Comparison of ENCODE assay signal across 19 cellular contexts in the genomic region with DNA sequence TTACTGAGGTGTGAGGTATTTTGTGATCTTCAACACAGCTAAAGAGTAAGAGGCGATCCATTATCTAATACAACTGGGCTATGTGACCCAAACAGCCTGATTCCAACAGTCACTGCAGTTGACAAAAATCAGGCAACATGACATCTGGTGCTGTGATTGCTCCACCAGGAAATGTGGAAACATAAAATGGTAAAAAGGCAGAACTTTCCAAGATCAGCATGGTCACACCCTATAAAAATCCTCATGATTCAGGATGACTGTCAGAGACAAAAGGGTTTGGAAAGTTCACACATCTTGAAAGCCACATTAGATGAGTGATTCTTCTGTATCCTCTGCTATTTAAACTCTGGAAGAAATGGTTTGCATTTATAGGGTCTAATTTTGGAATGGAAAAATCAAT.
A peak's percentile ranks its signal among the peaks of the same experiment; 100 is the strongest.
DNase-seq lines count a peak whose midpoint lies in the region; ATAC-seq, FAIRE-seq and TF ChIP-seq lines count a peak whose summit lies in the region.
"Had no signal": no experiment of that assay in that cellular context is flagged by ENCODE, and none has a peak within 500 bp of the region (broad histone marks: within the 10 kb centered on the region; RNA-seq: fewer than 3 reads in every experiment).

No MANE protein-coding gene starts in this region.

- WGBS in A549 (ENCODE audit: missing lambda C conversion rate) = 82% methylated on average over 1 of the region's 1 CpG

- no peak overlapping the region for H3K4me3 ChIP-seq in A549
- no peak overlapping the region for H3K4me3 ChIP-seq in adipocyte (ENCODE audit: low read length)
- H3K4me3 ChIP-seq: ovary, SK-N-MC, vagina had no signal

- intact Hi-C loops in left ventricle myocardium superior (cut with micrococcal nuclease) = no loop called here

- H3K4me2 ChIP-seq in A549 = no peak overlapping the region

- ATAC-seq in A549 (no peak), left ventricle myocardium superior (peak; percentile 72), GM19351 (IDR thresholded peaks at IDR 0.05; ENCODE audit: unreplicated experiment) (no peak)
- ATAC-seq: activated naive CD4-positive, alpha-beta T cell treated with anti-CD3 and anti-CD28 coated beads, Interleukin-2, amount 50 U/mL, for 72 hours; left colon; stimulated activated naive CD8-positive, alpha-beta T cell treated with anti-CD3 and anti-CD28 coated beads, Interleukin-15, Interleukin-2, amounts not matched to agents 100 U/mL and 50 U/mL, for 24 hours had no signal

- H3K4me1 ChIP-seq in A549 (peaks cover 6% of the 10 kb centered on the region; the same call in 1 of the 3 replicates), adipocyte (ENCODE audit: control insufficient read depth, insufficient read depth, low read length) (peaks cover 19% of the 10 kb centered on the region)
- H3K4me1 ChIP-seq: vagina had no signal

- H3K9me3 ChIP-seq in A549 (no peaks in the 10 kb centered on the region), adipocyte (ENCODE audit: control insufficient read depth, low read length) (no peaks in the 10 kb centered on the region)
- H3K9me3 ChIP-seq: ovary, vagina had no signal

- H3K27me3 Mint-ChIP-seq in glutamatergic neuron (ENCODE audit: unreplicated experiment) = no peaks in the 10 kb centered on the region
- H3K27me3 Mint-ChIP-seq: activated CD4-positive, alpha-beta T cell treated with anti-CD3 and anti-CD28 coated beads, Interleukin-2, amount 10 ng/mL, durations not matched to agents 24 days and 14 days had no signal

- CTCF ChIA-PET in A549 (lab: Yijun Ruan, JAX) = no interaction called here

- no peaks in the 10 kb centered on the region for H3K36me3 Mint-ChIP-seq in glutamatergic neuron (ENCODE audit: unreplicated experiment)
- H3K36me3 Mint-ChIP-seq: activated naive CD4-positive, alpha-beta T cell treated with anti-CD3 and anti-CD28 coated beads, Interleukin-2, amount 50 U/mL, for 72 hours had no signal

- H3K4me1 Mint-ChIP-seq in glutamatergic neuron (ENCODE audit: low read depth, unreplicated experiment) = peaks cover 1% of the 10 kb centered on the region
- H3K4me1 Mint-ChIP-seq: activated CD4-positive, alpha-beta T cell treated with anti-CD3 and anti-CD28 coated beads, Interleukin-2, amount 10 ng/mL, durations not matched to agents 24 days and 14 days had no signal

- TF ChIP-seq EP300 in A549 (IDR thresholded peaks at IDR 0.05) = no peak

- H3K27ac ChIP-seq in A549 = no peak overlapping the region
- H3K27ac ChIP-seq: ovary, SK-N-MC had no signal

- POLR2A ChIA-PET in A549 (lab: Yijun Ruan, JAX) = no interaction called here

- H3K27me3 ChIP-seq in adipocyte (replicated peaks; ENCODE audit: control insufficient read depth, insufficient read depth, low read length) = no peaks in the 10 kb centered on the region
- H3K27me3 ChIP-seq: ovary, vagina had no signal

- FAIRE-seq in A549 (lab: Jason Lieb, UNC) = no peak

- DNase-seq in A549 (ENCODE audit: low read depth in 1 of 2, low spot score in 1 of 2) = peak in 1 of 2 experiments; percentile 29
- peak; percentile 87 for DNase-seq in GM04503 (ENCODE audit: low read depth)
- peak; percentile 60 for DNase-seq in adipocyte (ENCODE audit: low read depth)
- no peak for DNase-seq in left ventricle myocardium superior
- no peak for DNase-seq in NCI-H2029 (lab: John Stamatoyannopoulos, UW)
- DNase-seq in NCI-H1694 (lab: John Stamatoyannopoulos, UW) = no peak
- no peak for DNase-seq in glutamatergic neuron
- DNase-seq: activated CD4-positive, alpha-beta T cell treated with anti-CD3 and anti-CD28 coated beads, Interleukin-2, amount 10 ng/mL, durations not matched to agents 24 days and 14 days; COR-L47; effector memory CD4-positive, alpha-beta T cell; left colon; NCI-H1417 treated with DMSO at 0.1 percent for 48 hours; NCI-H446; ovary; stimulated activated naive CD8-positive, alpha-beta T cell treated with anti-CD3 and anti-CD28 coated beads, Interleukin-15, Interleukin-2, amounts not matched to agents 100 U/mL and 50 U/mL, for 24 hours had no signal

- H3K4me3 Mint-ChIP-seq in glutamatergic neuron (ENCODE audit: unreplicated experiment) = no peak overlapping the region
- H3K4me3 Mint-ChIP-seq: activated CD4-positive, alpha-beta T cell treated with anti-CD3 and anti-CD28 coated beads, Interleukin-2, amount 10 ng/mL, durations not matched to agents 24 days and 14 days had no signal

- no peak overlapping the region for H3K9ac ChIP-seq in adipocyte (ENCODE audit: low read length)

- no peak for TF ChIP-seq CTCF in A549 (IDR thresholded peaks at IDR 0.05)
- no peak for TF ChIP-seq CTCF in glutamatergic neuron (IDR thresholded peaks at IDR 0.05; ENCODE audit: partially characterized antibody, unreplicated experiment)

- TF ChIP-seq RAD21 in A549 (conservative IDR thresholded peaks at IDR 0.05 in 1 of 2, IDR thresholded peaks at IDR 0.05 in 1 of 2) = no peak

- H3K36me3 ChIP-seq in adipocyte (ENCODE audit: control insufficient read depth, insufficient read depth, low read length, severe bottlenecking) = no peaks in the 10 kb centered on the region
- H3K36me3 ChIP-seq: ovary, vagina had no signal

- H3K27ac Mint-ChIP-seq in glutamatergic neuron (ENCODE audit: unreplicated experiment) = no peak overlapping the region
- H3K27ac Mint-ChIP-seq: activated CD4-positive, alpha-beta T cell treated with anti-CD3 and anti-CD28 coated beads, Interleukin-2, amount 10 ng/mL, durations not matched to agents 24 days and 14 days; activated naive CD4-positive, alpha-beta T cell treated with anti-CD3 and anti-CD28 coated beads, Interleukin-2, amount 50 U/mL, for 72 hours had no signal

- no peak for TF ChIP-seq POLR2A in A549 (IDR thresholded peaks at IDR 0.05; ENCODE audit: low read length)

- no peaks in the 10 kb centered on the region for H3K9me3 Mint-ChIP-seq in glutamatergic neuron (ENCODE audit: unreplicated experiment)
- H3K9me3 Mint-ChIP-seq: activated CD4-positive, alpha-beta T cell treated with anti-CD3 and anti-CD28 coated beads, Interleukin-2, amount 10 ng/mL, durations not matched to agents 24 days and 14 days had no signal

TF ChIP-seq in A549, 52 proteins besides CTCF, POLR2A, EP300 and RAD21:
- TF ChIP-seq, protein P1, sequence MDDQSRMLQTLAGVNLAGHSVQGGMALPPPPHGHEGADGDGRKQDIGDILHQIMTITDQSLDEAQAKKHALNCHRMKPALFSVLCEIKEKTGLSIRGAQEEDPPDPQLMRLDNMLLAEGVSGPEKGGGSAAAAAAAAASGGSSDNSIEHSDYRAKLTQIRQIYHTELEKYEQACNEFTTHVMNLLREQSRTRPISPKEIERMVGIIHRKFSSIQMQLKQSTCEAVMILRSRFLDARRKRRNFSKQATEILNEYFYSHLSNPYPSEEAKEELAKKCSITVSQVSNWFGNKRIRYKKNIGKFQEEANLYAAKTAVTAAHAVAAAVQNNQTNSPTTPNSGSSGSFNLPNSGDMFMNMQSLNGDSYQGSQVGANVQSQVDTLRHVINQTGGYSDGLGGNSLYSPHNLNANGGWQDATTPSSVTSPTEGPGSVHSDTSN (IDR thresholded peaks at IDR 0.05) = no peak
- TF ChIP-seq JUNB (IDR thresholded peaks at IDR 0.05) = 0 out of 2 replicates have a peak, but pooled peaks have one; percentile 23

Comparison
In these comparisons a context has a peak if more than half of its experiments do, and no peak if none do; other contexts are left out.
1. DNase-seq: peak in GM04503 (single experiment) and adipocyte (single experiment); none in left ventricle myocardium superior (single experiment), NCI-H2029 (single experiment), NCI-H1694 (single experiment) and glutamatergic neuron (single experiment).